In genomic region chr7:133706016-133706415, GRCh38 we compare ENCODE assay signal across 24 cellular contexts.
"Had no signal": no experiment of that assay in that cellular context is flagged by ENCODE, and none has a peak within 500 bp of the region (broad histone marks: within the 10 kb centered on the region; RNA-seq: fewer than 3 reads in every experiment).

No MANE protein-coding gene starts in this region.

- H3K27me3 ChIP-seq: cardiac muscle cell, dorsolateral prefrontal cortex, heart left ventricle, sigmoid colon, tibial nerve had no signal

- H3K9me3 ChIP-seq: heart left ventricle, psoas muscle, sigmoid colon, tibial nerve had no signal

- ATAC-seq: activated CD8-positive, alpha-beta memory T cell treated with anti-CD3 and anti-CD28 coated beads, Interleukin-2, amount 10 ng/mL, durations not matched to agents 7 days and 5 days; activated CD8-positive, alpha-beta T cell treated with anti-CD3 and anti-CD28 coated beads, Interleukin-2, amount 10 ng/mL, durations not matched to agents 7 days and 5 days; effector memory CD8-positive, alpha-beta T cell; heart left ventricle; naive thymus-derived CD8-positive, alpha-beta T cell; psoas muscle had no signal

- H3K36me3 ChIP-seq: cardiac muscle cell, heart left ventricle, sigmoid colon, tibial nerve had no signal

- H3K4me1 ChIP-seq: parathyroid adenoma, sigmoid colon, tibial nerve had no signal

- DNase-seq: activated B cell treated with CpG ODN at 0.5 μM for 24 hours; activated CD4-positive, alpha-beta T cell treated with anti-CD3 and anti-CD28 coated beads for 36 hours; activated CD8-positive, alpha-beta memory T cell treated with anti-CD3 and anti-CD28 coated beads, Interleukin-2, amount 10 ng/mL, durations not matched to agents 7 days and 5 days; activated CD8-positive, alpha-beta T cell treated with anti-CD3 and anti-CD28 coated beads, Interleukin-2, amount 10 ng/mL, durations not matched to agents 7 days and 5 days; activated naive CD8-positive, alpha-beta T cell treated with anti-CD3 and anti-CD28 coated beads, Interleukin-2, amount 50 U/mL, for 24 hours; activated T-cell treated with anti-CD3 and anti-CD28 coated beads, Interleukin-2, amount 50 U/mL, for 48 hours; amygdala; dorsolateral prefrontal cortex; effector memory CD8-positive, alpha-beta T cell; heart left ventricle; hypothalamus; immature natural killer cell; naive thymus-derived CD8-positive, alpha-beta T cell; nucleus accumbens; psoas muscle; sigmoid colon; small intestine; stimulated activated CD4-positive, alpha-beta T cell treated with anti-CD3 and anti-CD28 coated beads, Interleukin-1b, Interleukin-23, amount 100 ng/mL, for 48 hours; stimulated activated naive CD4-positive, alpha-beta T cell treated with Interleukin-2 at 50 U/mL for 16 hours; T-helper 1 cell had no signal

- H3K4me3 ChIP-seq: cardiac muscle cell, coronary artery, dorsolateral prefrontal cortex, heart left ventricle, psoas muscle, sigmoid colon, tibial nerve had no signal

- H3K9ac ChIP-seq: parathyroid adenoma had no signal

- H3K79me2 ChIP-seq: parathyroid adenoma had no signal

- H2AFZ ChIP-seq: parathyroid adenoma had no signal

- H3K27ac ChIP-seq: cardiac muscle cell, coronary artery, dorsolateral prefrontal cortex, heart left ventricle, parathyroid adenoma, psoas muscle, sigmoid colon, tibial nerve had no signal

- FAIRE-seq: small intestine had no signal
